In the genomic region with DNA sequence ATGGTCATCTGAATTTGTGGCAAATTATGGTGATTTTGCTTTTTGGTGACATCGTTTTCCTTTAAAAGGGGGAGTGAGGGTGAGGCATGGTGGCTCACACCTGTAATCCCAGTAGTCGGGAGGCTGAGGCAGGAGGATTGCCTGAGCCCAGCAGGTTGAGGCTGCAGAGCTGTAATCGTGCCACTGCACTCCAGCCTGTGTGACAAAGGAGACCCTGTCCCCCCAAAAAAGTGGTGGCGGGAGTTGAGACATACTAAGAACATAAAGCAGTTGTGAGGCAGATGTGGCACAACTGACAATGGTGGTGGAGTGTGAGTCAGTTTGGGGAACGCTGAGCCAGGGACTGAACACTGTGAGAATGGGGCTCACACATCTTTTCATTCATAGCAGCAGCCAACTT, we compare ENCODE assay signal across 11 cellular contexts. TPM values are rescaled to one million over a fixed set of nuclear protein-coding genes. Genes with fewer than 3 reads are reported as not detected.
DNase-seq lines count a peak whose midpoint lies in the region; ATAC-seq, FAIRE-seq and TF ChIP-seq lines count a peak whose summit lies in the region.
"Had no signal": no experiment of that assay in that cellular context is flagged by ENCODE, and none has a peak within 500 bp of the region (broad histone marks: within the 10 kb centered on the region; RNA-seq: fewer than 3 reads in every experiment).

No MANE protein-coding gene starts in this region.

- no peak for FAIRE-seq in HepG2 (lab: Jason Lieb, UNC)

- peaks cover 3% of the 10 kb centered on the region; the same call in 1 of the 2 replicates for H4K20me1 ChIP-seq in HepG2 (ENCODE audit: insufficient read depth, low read length)

- TF ChIP-seq RAD21 in HepG2 (CRISPR knock-in tag; IDR thresholded peaks at IDR 0.05) = no peak

- H3K36me3 ChIP-seq in heart left ventricle = peaks cover 0 to 31% (median 20%) of the 10 kb centered on the region in 9 donors
- peaks cover 24% of the 10 kb centered on the region for H3K36me3 ChIP-seq in RWPE2 (ENCODE audit: low read depth)
- peaks cover 0 to 18% of the 10 kb centered on the region in 2 experiments; a peak in 4 of 5 replicates for H3K36me3 ChIP-seq in HepG2 (replicated peaks in 1 of 2; ENCODE audit: control insufficient read depth in 1 of 2, insufficient read depth in 2 of 2, low read length in 2 of 2)
- H3K36me3 ChIP-seq in SJCRH30 = peaks cover 26% of the 10 kb centered on the region

- TF ChIP-seq EP300 in HepG2 (IDR thresholded peaks at IDR 0.05; ENCODE audit: low read depth in 2 of 2, low read length in 2 of 2) (no peak), HepG2 (CRISPR knock-in tag; IDR thresholded peaks at IDR 0.05; ENCODE audit: borderline replicate concordance) (no peak)

- CTCF ChIA-PET in HepG2 (lab: Yijun Ruan, JAX; ENCODE audit: low intra/inter-chr PET ratio, low total read pairs) = no interaction called here

- ATAC-seq in heart left ventricle (no peak), RWPE2 (ENCODE audit: low read depth) (peak; percentile 10; the same call in 1 of the 3 replicates), HepG2 (peak; percentile 27), HG03159 (IDR thresholded peaks at IDR 0.05; ENCODE audit: unreplicated experiment) (no peak)

- no peak overlapping the region for H2AFZ ChIP-seq in HepG2 (ENCODE audit: low read length)

- 92 to 94% (median 93%) methylated on average over 5 of the region's 5 CpGs for WGBS in heart left ventricle, 4 donors
- 90% methylated on average over 5 of the region's 5 CpGs for WGBS in HepG2 (ENCODE audit: low lambda C conversion rate)

- peak; percentile 1 for DNase-seq in cardiac septum (ENCODE audit: low spot score)
- no peak for DNase-seq in heart left ventricle
- no peak for DNase-seq in RWPE2 (ENCODE audit: low spot score)
- DNase-seq in HepG2 (ENCODE audit: low spot score) = no peak
- DNase-seq in NCI-H526 treated with DMSO at 0.1 percent for 48 hours (lab: John Stamatoyannopoulos, UW) = no peak
- DNase-seq in SJCRH30 = no peak
- DNase-seq: NCI-H1436 treated with DMSO at 0.1 percent for 48 hours, NCI-H2081, NCI-H69, SHP77 had no signal

- intact Hi-C loops in cardiac septum (cut with DNase I) (no loop called here), heart left ventricle (cut with DNase I) (no loop called here), HepG2 (cut with micrococcal nuclease; ENCODE audit: unreplicated experiment) (no loop called here)

- no peak overlapping the region for H3K27ac ChIP-seq in heart left ventricle
- no peak overlapping the region for H3K27ac ChIP-seq in RWPE2 (ENCODE audit: poor library complexity, severe bottlenecking)
- no peak overlapping the region for H3K27ac ChIP-seq in HepG2 (ENCODE audit: extremely low read length, insufficient read depth, low read length)
- no peak overlapping the region for H3K27ac ChIP-seq in SJCRH30

- H3K4me2 ChIP-seq in HepG2 (ENCODE audit: low read depth, low read length) = no peak overlapping the region

- TF ChIP-seq CTCF in heart left ventricle (IDR thresholded peaks at IDR 0.05) (no peak), RWPE2 (IDR thresholded peaks at IDR 0.05; ENCODE audit: poor library complexity, severe bottlenecking) (no peak), HepG2 (CRISPR knock-in tag; IDR thresholded peaks at IDR 0.05) (no peak)

- no peak overlapping the region for H3K9ac ChIP-seq in HepG2 (ENCODE audit: insufficient read depth, low read depth, low read length)

- H3K4me1 ChIP-seq in heart left ventricle (peaks cover 0 to 5% (median 0%) of the 10 kb centered on the region in 12 donors), RWPE2 (ENCODE audit: insufficient read depth, poor library complexity, severe bottlenecking) (no peaks in the 10 kb centered on the region), HepG2 (ENCODE audit: insufficient read depth, low read length) (peaks cover 2% of the 10 kb centered on the region), SJCRH30 (no peaks in the 10 kb centered on the region)

- no TSS peak for BruUV-seq in HepG2 (replicated peaks; lab: Mats Ljungman, UMichigan)

- no peak for TF ChIP-seq POLR2A in heart left ventricle (IDR thresholded peaks at IDR 0.05)
- TF ChIP-seq POLR2A in HepG2 (IDR thresholded peaks at IDR 0.05; ENCODE audit: insufficient read depth in 1 of 2, low read depth in 2 of 2, low read length in 2 of 2) = no peak

- H3K27me3 ChIP-seq in heart left ventricle = no peaks in the 10 kb centered on the region
- H3K27me3 ChIP-seq in RWPE2 (ENCODE audit: insufficient read depth, poor library complexity, severe bottlenecking) = no peaks in the 10 kb centered on the region
- H3K27me3 ChIP-seq in HepG2 (ENCODE audit: control insufficient read depth in 1 of 2, insufficient read depth in 2 of 2, low read length in 2 of 2) = no peaks in the 10 kb centered on the region
- H3K27me3 ChIP-seq in SJCRH30 = no peaks in the 10 kb centered on the region

- in situ Hi-C loops in HepG2 (cut with HindIII; ENCODE audit: extremely low pct_ligation_motif_present, low pct_unique_long_range_greater_than_20kb) = no loop called here

- no peaks in the 10 kb centered on the region for H3K9me3 ChIP-seq in heart left ventricle
- no peaks in the 10 kb centered on the region for H3K9me3 ChIP-seq in RWPE2 (ENCODE audit: severe bottlenecking)
- H3K9me3 ChIP-seq in HepG2 (ENCODE audit: low read length) = no peaks in the 10 kb centered on the region
- H3K9me3 ChIP-seq in SJCRH30 (replicated peaks) = no peaks in the 10 kb centered on the region

- H3K4me3 ChIP-seq in heart left ventricle = no peak overlapping the region
- H3K4me3 ChIP-seq in RWPE2 (ENCODE audit: severe bottlenecking) = no peak overlapping the region
- no peak overlapping the region for H3K4me3 ChIP-seq in HepG2 (replicated peaks in 1 of 3; ENCODE audit: insufficient read depth in 1 of 3, low read depth in 2 of 3, low read length in 3 of 3)
- no peak overlapping the region for H3K4me3 ChIP-seq in SJCRH30

- H3K79me2 ChIP-seq in HepG2 (ENCODE audit: insufficient read depth, low read length) = no peaks in the 10 kb centered on the region

- POLR2A ChIA-PET in HepG2 (lab: Yijun Ruan, JAX) = interaction anchor here (1.4 to 2.5 kb wide), 2 partner anchors 10 to 15 kb away, joined by 5 to 10 read pairs; no protein-coding TSS in a partner anchor

TF ChIP-seq in HepG2, 621 proteins besides CTCF, POLR2A, EP300 and RAD21 (continues in another document):
- TF ChIP-seq ZNF558 (CRISPR knock-in tag; IDR thresholded peaks at IDR 0.05; ENCODE audit: borderline replicate concordance) (0 out of 2 replicates have a peak, but pooled peaks have one; percentile 13), HIVEP1 (CRISPR knock-in tag; IDR thresholded peaks at IDR 0.05) (0 out of 2 replicates have a peak, but pooled peaks have one; percentile 16), HMGA1 (CRISPR knock-in tag; conservative IDR thresholded peaks at IDR 0.05) (no peak), PAF1 (CRISPR knock-in tag; IDR thresholded peaks at IDR 0.05) (0 out of 2 replicates have a peak, but pooled peaks have one; percentile 13), ZNF749 (CRISPR knock-in tag; IDR thresholded peaks at IDR 0.05; ENCODE audit: borderline replicate concordance) (no peak)
- TF ChIP-seq, protein P1, sequence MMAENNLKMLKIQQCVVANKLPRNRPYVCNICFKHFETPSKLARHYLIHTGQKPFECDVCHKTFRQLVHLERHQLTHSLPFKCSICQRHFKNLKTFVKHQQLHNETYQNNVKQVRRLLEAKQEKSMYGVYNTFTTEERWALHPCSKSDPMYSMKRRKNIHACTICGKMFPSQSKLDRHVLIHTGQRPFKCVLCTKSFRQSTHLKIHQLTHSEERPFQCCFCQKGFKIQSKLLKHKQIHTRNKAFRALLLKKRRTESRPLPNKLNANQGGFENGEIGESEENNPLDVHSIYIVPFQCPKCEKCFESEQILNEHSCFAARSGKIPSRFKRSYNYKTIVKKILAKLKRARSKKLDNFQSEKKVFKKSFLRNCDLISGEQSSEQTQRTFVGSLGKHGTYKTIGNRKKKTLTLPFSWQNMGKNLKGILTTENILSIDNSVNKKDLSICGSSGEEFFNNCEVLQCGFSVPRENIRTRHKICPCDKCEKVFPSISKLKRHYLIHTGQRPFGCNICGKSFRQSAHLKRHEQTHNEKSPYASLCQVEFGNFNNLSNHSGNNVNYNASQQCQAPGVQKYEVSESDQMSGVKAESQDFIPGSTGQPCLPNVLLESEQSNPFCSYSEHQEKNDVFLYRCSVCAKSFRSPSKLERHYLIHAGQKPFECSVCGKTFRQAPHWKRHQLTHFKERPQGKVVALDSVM (CRISPR knock-in tag; IDR thresholded peaks at IDR 0.05) = peak; percentile 80; the same call in 1 of the 2 replicates

RNA-seq across cellular contexts. Expression of a gene that starts 45.5 kb away (rescaled TPM):
- total RNA-seq in cardiac septum = 32.8 TPM
- 10 to 100 TPM; 27.5 to 50.6 (median 33.3) TPM for total RNA-seq in heart left ventricle
- 10 to 100 TPM; 18.1 to 21.4 TPM for polyA plus RNA-seq in heart left ventricle
- total RNA-seq in HepG2 (2016; rRNA removed; fragmentation: Illumina TruSeq; extraction: Trizol) = 21.5 and 60.7 TPM in 2 replicates
- 3.6 and 4.4 TPM in 2 replicates for total RNA-seq in HepG2 (2016; cell fraction: cytosol; rRNA removed; fragmentation: Illumina TruSeq; extraction: Trizol; ENCODE audit: low read depth)
- 17.8 and 59.9 TPM in 2 replicates for total RNA-seq in HepG2 (2016; cell fraction: insoluble cytoplasmic fraction; rRNA removed; fragmentation: Illumina TruSeq; extraction: Trizol)
- 20.1 and 20.5 TPM in 2 replicates for total RNA-seq in HepG2 (2016; cell fraction: membrane; rRNA removed; fragmentation: Illumina TruSeq; extraction: Trizol)
- total RNA-seq in HepG2 (2016; cell fraction: nucleus; rRNA removed; fragmentation: Illumina TruSeq; extraction: Trizol) = 51.3 and 55.1 TPM in 2 replicates
- 21.0 and 22.3 TPM in 2 replicates for polyA plus RNA-seq in HepG2 (2011; rRNA removed)
- 11.3 and 19.3 TPM in 2 replicates for polyA plus RNA-seq in HepG2 (2011; cell fraction: cytosol; rRNA removed)
- polyA plus RNA-seq in HepG2 (2011; cell fraction: nucleus; rRNA removed) = 30.4 and 32.5 TPM in 2 replicates
- polyA plus RNA-seq in HepG2 (2012) = 45.9 and 50.4 TPM in 2 replicates
- polyA plus RNA-seq in HepG2 (2016; cell fraction: cytosol; fragmentation: Illumina TruSeq; extraction: Trizol; ENCODE audit: low read depth) = 2.9 and 3.3 TPM in 2 replicates
- 57.9 and 63.1 TPM in 2 replicates for polyA plus RNA-seq in HepG2 (2016; cell fraction: insoluble cytoplasmic fraction; fragmentation: Illumina TruSeq; extraction: Trizol; ENCODE audit: low read depth)
- 8.8 and 9.4 TPM in 2 replicates for polyA plus RNA-seq in HepG2 (2016; cell fraction: membrane; fragmentation: Illumina TruSeq; extraction: Trizol; ENCODE audit: low read depth)
- polyA plus RNA-seq in HepG2 (2016; cell fraction: nucleus; fragmentation: Illumina TruSeq; extraction: Trizol; ENCODE audit: insufficient read depth, low read depth) = 78.5 and 79.2 TPM in 2 replicates
- 22.3 and 32.8 TPM in 2 replicates for polyA minus RNA-seq in HepG2 (2011; rRNA and poly(A)+ RNA removed; ENCODE audit: low replicate concordance)
- polyA minus RNA-seq in HepG2 (2011; cell fraction: cytosol; rRNA and poly(A)+ RNA removed) = 29.7 and 42.9 TPM in 2 replicates
- 74.0 and 91.4 TPM in 2 replicates for polyA minus RNA-seq in HepG2 (2011; cell fraction: nucleus; rRNA and poly(A)+ RNA removed)
- 43.5 and 47.5 TPM in 2 replicates for total RNA-seq in SJCRH30 (2014; rRNA removed; shearing (Covaris generic))

Comparison
In these comparisons a context has a peak if more than half of its experiments do, and no peak if none do; other contexts are left out.
1. ATAC-seq: peak in RWPE2 (single experiment) and HepG2 (single experiment); none in heart left ventricle (0 of 4) and HG03159 (single experiment).